Comparison of ENCODE assay signal across 8 cellular contexts in the genomic region with DNA sequence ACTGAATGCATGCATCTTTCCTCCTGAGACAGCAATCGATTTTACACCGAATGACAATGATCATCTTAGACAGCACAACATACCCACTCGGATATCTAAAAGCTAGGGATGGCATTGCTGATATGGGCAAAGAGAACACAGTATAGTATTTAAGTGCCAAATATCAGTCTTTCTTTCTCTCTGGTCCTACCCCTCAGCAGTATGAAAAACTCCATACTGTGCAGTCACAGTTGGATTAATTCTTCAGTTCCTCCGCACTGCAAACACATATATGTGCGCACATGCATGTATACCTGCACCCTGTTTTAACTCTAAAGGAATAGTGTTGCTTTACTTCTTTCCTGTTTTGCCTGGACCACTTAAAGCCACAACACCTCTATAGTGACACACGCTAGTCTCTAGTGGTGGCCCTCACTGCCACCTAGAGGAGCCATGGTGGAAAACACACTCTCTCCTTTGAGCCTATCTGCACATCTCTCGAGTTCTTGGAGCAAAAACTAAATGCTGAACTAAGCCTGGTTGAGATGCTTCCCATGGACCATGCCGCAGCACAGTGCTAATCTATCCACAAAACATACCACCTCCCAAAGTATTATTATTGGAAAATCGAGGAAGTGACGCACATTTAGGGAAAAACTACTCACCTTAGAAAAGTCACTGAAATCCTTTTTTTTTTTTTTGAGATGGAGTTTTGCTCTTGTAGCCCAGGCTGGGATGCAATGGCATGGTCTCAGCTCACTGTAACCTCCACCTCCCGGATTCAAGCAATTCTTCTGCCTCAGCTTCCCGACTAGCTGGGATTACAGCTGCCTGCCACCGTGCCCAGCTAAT. TPM values are rescaled to one million over a fixed set of nuclear protein-coding genes. Genes with fewer than 3 reads are reported as not detected.
A peak's percentile ranks its signal among the peaks of the same experiment; 100 is the strongest.
DNase-seq lines count a peak whose midpoint lies in the region; ATAC-seq and TF ChIP-seq lines count a peak whose summit lies in the region.

No MANE protein-coding gene starts in this region.

- no peaks in the 10 kb centered on the region for H3K9me3 Mint-ChIP-seq in activated naive CD4-positive, alpha-beta T cell treated with anti-CD3 and anti-CD28 coated beads, Interleukin-2, amount 50 U/mL, for 72 hours

- H3K27ac Mint-ChIP-seq in activated naive CD4-positive, alpha-beta T cell treated with anti-CD3 and anti-CD28 coated beads, Interleukin-2, amount 50 U/mL, for 72 hours: no peak overlapping the region

- H3K36me3 ChIP-seq in DND-41 (ENCODE audit: insufficient read depth, low read length) (no peaks in the 10 kb centered on the region), SJCRH30 (no peaks in the 10 kb centered on the region)

- H3K4me1 ChIP-seq in DND-41 (ENCODE audit: insufficient read depth, low read length): no peaks in the 10 kb centered on the region
- no peaks in the 10 kb centered on the region for H3K4me1 ChIP-seq in SJCRH30

- no peak overlapping the region for H3K4me2 ChIP-seq in DND-41 (ENCODE audit: insufficient read depth, low read length)

- intact Hi-C loops in Right ventricle myocardium superior (cut with DNase I): loop anchor here (2.0 kb wide), 1 partner anchor 38 kb away; no protein-coding TSS in a partner anchor

- ATAC-seq in DND-41 (ENCODE audit: insufficient read depth, low read depth) (peak; percentile 100), Right ventricle myocardium superior (ENCODE audit: poor library complexity) (peak; percentile 98)
- peak; percentile 91 to 97 for ATAC-seq in activated naive CD4-positive, alpha-beta T cell treated with anti-CD3 and anti-CD28 coated beads, Interleukin-2, amount 50 U/mL, for 72 hours

- no peak overlapping the region for H2AFZ ChIP-seq in DND-41 (ENCODE audit: low read depth, low read length)

- H3K9me3 ChIP-seq in DND-41 (ENCODE audit: insufficient read depth, low read length, severe bottlenecking): no peaks in the 10 kb centered on the region
- H3K9me3 ChIP-seq in SJCRH30 (replicated peaks): no peaks in the 10 kb centered on the region

- TF ChIP-seq CTCF in DND-41 (IDR thresholded peaks at IDR 0.05; ENCODE audit: borderline replicate concordance, extremely low read depth, low read length, poor library complexity, severe bottlenecking) (peak; percentile 85), GM20000 (IDR thresholded peaks at IDR 0.05; ENCODE audit: extremely low read depth, missing control alignments) (peak; percentile 84)

- H3K79me2 ChIP-seq in DND-41 (ENCODE audit: insufficient read depth, low read length): no peaks in the 10 kb centered on the region

- no peaks in the 10 kb centered on the region for H4K20me1 ChIP-seq in DND-41 (ENCODE audit: insufficient read depth, low read length)

- no peak overlapping the region for H3K27ac ChIP-seq in DND-41 (ENCODE audit: low read length)
- no peak overlapping the region for H3K27ac ChIP-seq in SJCRH30

- H3K9ac ChIP-seq in DND-41 (ENCODE audit: low read depth, low read length): no peak overlapping the region

- H3K4me3 ChIP-seq in DND-41 (ENCODE audit: low read depth in 1 of 2, low read length in 2 of 2): no peak overlapping the region
- no peak overlapping the region for H3K4me3 ChIP-seq in SJCRH30

- DNase-seq in DND-41 (peak; percentile 60), GM20000 (ENCODE audit: low spot score) (peak; percentile 71), HT1080 (ENCODE audit: low read depth) (peak; percentile 53), SJCRH30 (peak; percentile 27 to 63), Right ventricle myocardium superior (peak; percentile 58), putamen (ENCODE audit: low spot score) (peak; percentile 73), mesenteric fat pad (ENCODE audit: low spot score) (no peak)
- peak in 1 of 2 donors; percentile 40 for DNase-seq in activated naive CD4-positive, alpha-beta T cell treated with anti-CD3 and anti-CD28 coated beads, Interleukin-2, amount 50 U/mL, for 72 hours (ENCODE audit: low spot score in 2 of 2)

- H3K36me3 Mint-ChIP-seq in activated naive CD4-positive, alpha-beta T cell treated with anti-CD3 and anti-CD28 coated beads, Interleukin-2, amount 50 U/mL, for 72 hours: no peaks in the 10 kb centered on the region

- H3K27me3 ChIP-seq in DND-41 (ENCODE audit: insufficient read depth, low read length, poor library complexity) (peaks cover 3% of the 10 kb centered on the region), SJCRH30 (no peaks in the 10 kb centered on the region; the same call in 1 of the 2 replicates)

RNA-seq across cellular contexts. Expression of gene TMEM52B, which starts 11.9 kb away (rescaled TPM):
- total RNA-seq in HT1080 (2014; rRNA removed; shearing (Covaris generic)): 0.07 TPM in 1 of 2 replicates, not detected in the other
- polyA plus RNA-seq in HT1080 (2015; cell fraction: cytosol; rRNA removed): 0.02 TPM in 1 of 2 replicates, not detected in the other
- polyA plus RNA-seq in HT1080 (2015; cell fraction: nucleus; rRNA removed): not detected in 2 replicates
- total RNA-seq in SJCRH30 (2014; rRNA removed; shearing (Covaris generic)): not detected in 2 replicates
- total RNA-seq in activated naive CD4-positive, alpha-beta T cell treated with anti-CD3 and anti-CD28 coated beads, Interleukin-2, amount 50 U/mL, for 72 hours: not detected
- total RNA-seq in Right ventricle myocardium superior (not detected), mesenteric fat pad (not detected)

RNA-seq across cellular contexts. Expression of gene OLR1, which starts 18.8 kb away (rescaled TPM):
- not detected in 2 replicates for total RNA-seq in HT1080 (2014; rRNA removed; shearing (Covaris generic))
- polyA plus RNA-seq in HT1080 (2015; cell fraction: cytosol; rRNA removed): 0.23 TPM in 1 of 2 replicates, not detected in the other
- 0.10 and 0.24 TPM in 2 replicates for polyA plus RNA-seq in HT1080 (2015; cell fraction: nucleus; rRNA removed)
- total RNA-seq in SJCRH30 (2014; rRNA removed; shearing (Covaris generic)): not detected in 2 replicates
- not detected for total RNA-seq in activated naive CD4-positive, alpha-beta T cell treated with anti-CD3 and anti-CD28 coated beads, Interleukin-2, amount 50 U/mL, for 72 hours
- total RNA-seq in Right ventricle myocardium superior (0.35 TPM), mesenteric fat pad (6.2 TPM)

RNA-seq across cellular contexts. Expression of gene GABARAPL1, which starts 21.9 kb away (rescaled TPM):
- 2.3 and 3.9 TPM in 2 replicates for total RNA-seq in HT1080 (2014; rRNA removed; shearing (Covaris generic))
- 18.9 and 19.0 TPM in 2 replicates for polyA plus RNA-seq in HT1080 (2015; cell fraction: cytosol; rRNA removed)
- 18.6 and 21.0 TPM in 2 replicates for polyA plus RNA-seq in HT1080 (2015; cell fraction: nucleus; rRNA removed)
- 35.0 and 36.8 TPM in 2 replicates for total RNA-seq in SJCRH30 (2014; rRNA removed; shearing (Covaris generic))
- total RNA-seq in activated naive CD4-positive, alpha-beta T cell treated with anti-CD3 and anti-CD28 coated beads, Interleukin-2, amount 50 U/mL, for 72 hours: 10 to 100 TPM in 1 of 2 donors, 1 to 10 TPM in 1; 3.6 to 11.0 TPM
- total RNA-seq in Right ventricle myocardium superior (278 TPM), mesenteric fat pad (215 TPM)
